Comparison of ENCODE assay signal across 8 cellular contexts in genomic region chr11:68009391-68010000, GRCh38.
DNase-seq lines count a peak whose midpoint lies in the region; ATAC-seq and TF ChIP-seq lines count a peak whose summit lies in the region.

No MANE protein-coding gene starts in this region.

- ATAC-seq in HG03520 (IDR thresholded peaks at IDR 0.05; ENCODE audit: unreplicated experiment) (no peak), HG03521 (IDR thresholded peaks at IDR 0.05; ENCODE audit: unreplicated experiment) (no peak), HG02588 (IDR thresholded peaks at IDR 0.05; ENCODE audit: unreplicated experiment) (no peak)

- H3K4me2 ChIP-seq in OCI-LY1 (ENCODE audit: low read length): no peak overlapping the region
- H3K4me2 ChIP-seq in parathyroid adenoma (ENCODE audit: low read length): no peak overlapping the region

- H3K9me2 ChIP-seq in OCI-LY1 (ENCODE audit: low read depth, low read length): no peaks in the 10 kb centered on the region

- H3K4me1 ChIP-seq in OCI-LY1 (ENCODE audit: insufficient read depth, low read length, severe bottlenecking) (peaks cover 24% of the 10 kb centered on the region), duodenal mucosa (ENCODE audit: control insufficient read depth in 1 of 2, insufficient read depth in 2 of 2, low read length in 2 of 2) (peaks cover 62 to 74% of the 10 kb centered on the region in 2 donors), parathyroid adenoma (no peaks in the 10 kb centered on the region)

- no peaks in the 10 kb centered on the region for H3F3A ChIP-seq in OCI-LY1 (ENCODE audit: insufficient read depth, low read length)

- TF ChIP-seq CTCF in GM10248 (IDR thresholded peaks at IDR 0.05; ENCODE audit: control extremely low read depth, extremely low read depth, low read depth, missing control alignments): peak; percentile 46
- TF ChIP-seq CTCF in OCI-LY1 (IDR thresholded peaks at IDR 0.05; ENCODE audit: low read length): peak; percentile 47
- TF ChIP-seq CTCF in parathyroid adenoma (IDR thresholded peaks at IDR 0.05): no peak

- no peaks in the 10 kb centered on the region for H4K20me1 ChIP-seq in OCI-LY1 (ENCODE audit: insufficient read depth, low read length)

- no peaks in the 10 kb centered on the region for H3K79me2 ChIP-seq in OCI-LY1 (ENCODE audit: insufficient read depth, low read length)
- H3K79me2 ChIP-seq in parathyroid adenoma: no peaks in the 10 kb centered on the region

- no peaks in the 10 kb centered on the region for H3K27me3 ChIP-seq in OCI-LY1 (ENCODE audit: insufficient read depth, low read length)
- no peaks in the 10 kb centered on the region for H3K27me3 ChIP-seq in duodenal mucosa (ENCODE audit: control insufficient read depth in 1 of 2, insufficient read depth in 2 of 2, low read length in 2 of 2)
- no peaks in the 10 kb centered on the region for H3K27me3 ChIP-seq in parathyroid adenoma (ENCODE audit: control insufficient read depth, insufficient read depth, low read length)

- DNase-seq in GM10248 (ENCODE audit: extremely low spot score) (no peak), NCI-H524 treated with DMSO at 0.1 percent for 48 hours (lab: John Stamatoyannopoulos, UW) (no peak)

- H3K9me3 ChIP-seq in OCI-LY1 (ENCODE audit: low read length) (no peaks in the 10 kb centered on the region), duodenal mucosa (ENCODE audit: control insufficient read depth in 1 of 2, low read length in 2 of 2) (no peaks in the 10 kb centered on the region), parathyroid adenoma (ENCODE audit: control insufficient read depth, low read length) (no peaks in the 10 kb centered on the region)

- POLR2A ChIA-PET in GM10248 (lab: Yijun Ruan, JAX): interaction anchor here (0.7 kb wide), 1 partner anchor 13 kb away, joined by 3 read pairs; no protein-coding TSS in a partner anchor

- H3K36me3 ChIP-seq in OCI-LY1 (ENCODE audit: insufficient read depth, low read length) (no peaks in the 10 kb centered on the region), duodenal mucosa (ENCODE audit: control insufficient read depth in 1 of 2, insufficient read depth in 2 of 2, low read length in 2 of 2) (no peaks in the 10 kb centered on the region), parathyroid adenoma (ENCODE audit: control insufficient read depth, insufficient read depth, low read length) (no peaks in the 10 kb centered on the region)

- H2AFZ ChIP-seq in OCI-LY1 (ENCODE audit: low read length): no peak overlapping the region
- H2AFZ ChIP-seq in parathyroid adenoma: peak overlapping the region; percentile 72

- H3K9ac ChIP-seq in OCI-LY1 (ENCODE audit: low read length): no peak overlapping the region
- H3K9ac ChIP-seq in duodenal mucosa (ENCODE audit: low read depth in 1 of 2, low read length in 2 of 2): peak overlapping the region; percentile 70 to 88
- no peak overlapping the region for H3K9ac ChIP-seq in parathyroid adenoma

- H3K4me3 ChIP-seq in OCI-LY1 (ENCODE audit: low read depth, low read length, poor library complexity, severe bottlenecking) (no peak overlapping the region), duodenal mucosa (ENCODE audit: low read depth in 1 of 2, low read length in 2 of 2) (peak overlapping the region in 1 of 2 donors; percentile 57), parathyroid adenoma (ENCODE audit: low read depth, low read length) (no peak overlapping the region)

- H3K27ac ChIP-seq in OCI-LY1 (ENCODE audit: low read depth, low read length, poor library complexity, severe bottlenecking) (no peak overlapping the region), duodenal mucosa (ENCODE audit: low read depth, low read length) (peak overlapping the region; percentile 96), parathyroid adenoma (no peak overlapping the region)

- CTCF ChIA-PET in GM10248 (lab: Yijun Ruan, JAX): interaction anchor here (1.0 to 3.7 kb wide), 6 partner anchors 10 to 248 kb away, joined by 3 to 21 read pairs (median 3); no protein-coding TSS in a partner anchor

Comparison
In these comparisons a context has a peak if more than half of its experiments do, and no peak if none do; other contexts are left out.
1. H3K9ac ChIP-seq: peak in duodenal mucosa (2 of 2); none in OCI-LY1 (single experiment) and parathyroid adenoma (single experiment).